ENCODE assay signal across 27 cellular contexts in genomic region chr11:111360150-111361043, GRCh38. TPM values are rescaled to one million over a fixed set of nuclear protein-coding genes. Genes with fewer than 3 reads are reported as not detected.
DNase-seq lines count a peak whose midpoint lies in the region; ATAC-seq lines count a peak whose summit lies in the region.
"Had no signal": no experiment of that assay in that cellular context is flagged by ENCODE, and none has a peak within 500 bp of the region (broad histone marks: within the 10 kb centered on the region; RNA-seq: fewer than 3 reads in every experiment).

No MANE protein-coding gene starts in this region.

- WGBS in mesendoderm (ENCODE audit: extremely low coverage, insufficient coverage, low lambda C conversion rate): no CpG with 5 or more reads among the region's 6 CpGs

- H3K18ac ChIP-seq in mesendoderm (ENCODE audit: low read length): no peak overlapping the region

- H3K4me3 ChIP-seq in mucosa of stomach (ENCODE audit: low read length) (no peak overlapping the region), mesendoderm (ENCODE audit: low read length) (no peak overlapping the region)
- H3K4me3 ChIP-seq: cardiac muscle cell, dorsolateral prefrontal cortex, gastrocnemius medialis, GM23338, testis had no signal

- H4K8ac ChIP-seq in mesendoderm (ENCODE audit: low read depth, low read length): no peak overlapping the region

- no peak overlapping the region for H2AK5ac ChIP-seq in mesendoderm (ENCODE audit: low read length)

- H3K4me3 Mint-ChIP-seq in IgD-negative memory B cell: peak overlapping the region in 1 of 4 donors; percentile 72
- H3K4me3 Mint-ChIP-seq in activated T-helper 17 cell treated with anti-CD3 and anti-CD28 coated beads, Interleukin-2, amount 50 U/mL, for 72 hours: no peak overlapping the region
- H3K4me3 Mint-ChIP-seq: CD8-positive, alpha-beta T cell; GM23338; mesothelial cell of epicardium had no signal

- no peak overlapping the region for H2BK15ac ChIP-seq in mesendoderm (replicated peaks; ENCODE audit: low read depth)

- no peak overlapping the region for H2BK5ac ChIP-seq in mesendoderm (ENCODE audit: low read length)

- H3K27ac Mint-ChIP-seq in IgD-negative memory B cell: peak overlapping the region; percentile 70 to 93 (median 85)
- H3K27ac Mint-ChIP-seq in activated T-helper 17 cell treated with anti-CD3 and anti-CD28 coated beads, Interleukin-2, amount 50 U/mL, for 72 hours: peak overlapping the region; percentile 37
- H3K27ac Mint-ChIP-seq: CD8-positive, alpha-beta T cell; GM23338; mesothelial cell of epicardium had no signal

- H3K4me2 ChIP-seq in mesendoderm (ENCODE audit: low read length): no peak overlapping the region
- H3K4me2 ChIP-seq: GM23338 had no signal

- H3K23ac ChIP-seq in mesendoderm (ENCODE audit: low read length): no peak overlapping the region

- ATAC-seq in activated T-helper 17 cell treated with anti-CD3 and anti-CD28 coated beads, Interleukin-2, amount 50 U/mL, for 72 hours (replicated peaks): no peak
- no peak for ATAC-seq in activated CD4-positive, CD25-positive, alpha-beta regulatory T cell treated with anti-CD3 and anti-CD28 coated beads, Interleukin-2, amount 50 U/mL, for 24 hours
- ATAC-seq: CD8-positive, alpha-beta T cell; gastrocnemius medialis; GM23338 had no signal

- H3K79me2 ChIP-seq in mesendoderm (ENCODE audit: control insufficient read depth, insufficient read depth, low read length): no peaks in the 10 kb centered on the region

- H3K9ac ChIP-seq in mucosa of stomach (ENCODE audit: low read length): peak overlapping the region; percentile 58
- H3K9ac ChIP-seq in mesendoderm (ENCODE audit: low read length): no peak overlapping the region

- no peaks in the 10 kb centered on the region for H3K36me3 ChIP-seq in mucosa of stomach (ENCODE audit: control insufficient read depth, insufficient read depth, low read length)
- no peaks in the 10 kb centered on the region for H3K36me3 ChIP-seq in mesendoderm (ENCODE audit: control insufficient read depth, insufficient read depth, low read length)
- H3K36me3 ChIP-seq: cardiac muscle cell, gastrocnemius medialis, neutrophil had no signal

- no peaks in the 10 kb centered on the region for H3K27me3 ChIP-seq in mucosa of stomach (ENCODE audit: control insufficient read depth, insufficient read depth, low read length)
- no peaks in the 10 kb centered on the region for H3K27me3 ChIP-seq in mesendoderm (ENCODE audit: insufficient read depth, low read length, poor library complexity)
- H3K27me3 ChIP-seq: cardiac muscle cell, dorsolateral prefrontal cortex, gastrocnemius medialis, neutrophil, testis had no signal

- no peaks in the 10 kb centered on the region for H3K79me1 ChIP-seq in mesendoderm (ENCODE audit: low read length)

- H3K56ac ChIP-seq in mesendoderm (ENCODE audit: low read length): no peak overlapping the region

- peak; percentile 60 for DNase-seq in COLO668 (lab: John Stamatoyannopoulos, UW; ENCODE audit: unreplicated experiment)
- no peak for DNase-seq in NCI-H187 treated with DMSO at 0.1 percent for 48 hours (lab: John Stamatoyannopoulos, UW)
- DNase-seq in mesendoderm: no peak
- DNase-seq in NCI-H446 (lab: John Stamatoyannopoulos, UW): no peak
- DNase-seq: activated CD4-positive, alpha-beta T cell treated with anti-CD3 and anti-CD28 coated beads for 4 hours; activated CD8-positive, alpha-beta memory T cell treated with anti-CD3 and anti-CD28 coated beads, Interleukin-2, amount 50 U/mL, for 4 hours; activated gamma-delta T cell treated with Interleukin-2 at 50 U/mL for 16 hours; amniotic stem cell; CD8-positive, alpha-beta T cell; dorsolateral prefrontal cortex; EL; erythroblast; gastrocnemius medialis; NCI-H1105; NCI-H2171; testis had no signal

- H3K27me3 Mint-ChIP-seq in IgD-negative memory B cell: no peaks in the 10 kb centered on the region
- no peaks in the 10 kb centered on the region for H3K27me3 Mint-ChIP-seq in activated T-helper 17 cell treated with anti-CD3 and anti-CD28 coated beads, Interleukin-2, amount 50 U/mL, for 72 hours

- H3K9me3 Mint-ChIP-seq in IgD-negative memory B cell: no peaks in the 10 kb centered on the region
- no peaks in the 10 kb centered on the region for H3K9me3 Mint-ChIP-seq in activated T-helper 17 cell treated with anti-CD3 and anti-CD28 coated beads, Interleukin-2, amount 50 U/mL, for 72 hours
- H3K9me3 Mint-ChIP-seq: CD8-positive, alpha-beta T cell; GM23338; mesothelial cell of epicardium had no signal

- H3K4ac ChIP-seq in mesendoderm (ENCODE audit: low read depth, low read length): no peak overlapping the region

- H2BK120ac ChIP-seq in mesendoderm (ENCODE audit: low read depth, low read length): no peak overlapping the region

- H3K4me1 Mint-ChIP-seq in IgD-negative memory B cell: peaks cover 41 to 53% (median 49%) of the 10 kb centered on the region in 3 donors
- H3K4me1 Mint-ChIP-seq in activated T-helper 17 cell treated with anti-CD3 and anti-CD28 coated beads, Interleukin-2, amount 50 U/mL, for 72 hours: no peaks in the 10 kb centered on the region
- H3K4me1 Mint-ChIP-seq: GM23338, mesothelial cell of epicardium had no signal

- no peak overlapping the region for H3K27ac ChIP-seq in mesendoderm (ENCODE audit: low read depth, low read length)
- H3K27ac ChIP-seq: cardiac muscle cell, dorsolateral prefrontal cortex, gastrocnemius medialis, neutrophil, testis had no signal

- no peak overlapping the region for H4K5ac ChIP-seq in mesendoderm (ENCODE audit: low read length)

- H3K9me3 ChIP-seq in mucosa of stomach (ENCODE audit: control insufficient read depth, low read length): no peaks in the 10 kb centered on the region
- H3K9me3 ChIP-seq: gastrocnemius medialis, neutrophil, testis had no signal

- H3K36me3 Mint-ChIP-seq in IgD-negative memory B cell: peaks cover 6% of the 10 kb centered on the region
- H3K36me3 Mint-ChIP-seq in activated T-helper 17 cell treated with anti-CD3 and anti-CD28 coated beads, Interleukin-2, amount 50 U/mL, for 72 hours (ENCODE audit: low read depth): no peaks in the 10 kb centered on the region
- H3K36me3 Mint-ChIP-seq: CD8-positive, alpha-beta T cell; mesothelial cell of epicardium had no signal

- peaks cover 90% of the 10 kb centered on the region for H3K4me1 ChIP-seq in mucosa of stomach (ENCODE audit: control insufficient read depth, insufficient read depth, low read length)
- no peaks in the 10 kb centered on the region for H3K4me1 ChIP-seq in mesendoderm (ENCODE audit: control insufficient read depth, low read depth, low read length)
- H3K4me1 ChIP-seq: gastrocnemius medialis, testis had no signal

RNA-seq across cellular contexts. Expression of gene POU2AF1, which starts 18.7 kb away (rescaled TPM):
- polyA plus RNA-seq in IgD-negative memory B cell: 194 TPM
- 10 to 100 TPM in 1 of 2 donors, 1 to 10 TPM in 1; 6.4 to 36.6 TPM for total RNA-seq in activated T-helper 17 cell treated with anti-CD3 and anti-CD28 coated beads, Interleukin-2, amount 50 U/mL, for 72 hours
- polyA plus RNA-seq in mesendoderm (2013, experiment 1 of 2): 0.07 TPM
- 0.11 TPM for polyA plus RNA-seq in mesendoderm (2013, experiment 2 of 2)
- total RNA-seq: cardiac muscle cell, GM23338, kidney epithelial cell, LHCN-M2, mesothelial cell of epicardium, renal cortical epithelial cell had no signal
- polyA plus RNA-seq: cardiac muscle cell, GM23338 had no signal
